Comparison of ENCODE assay signal across 9 cellular contexts in genomic region chr7:115951547-115951946, GRCh38.
"Had no signal": no experiment of that assay in that cellular context is flagged by ENCODE, and none has a peak within 500 bp of the region (broad histone marks: within the 10 kb centered on the region; RNA-seq: fewer than 3 reads in every experiment).

No MANE protein-coding gene starts in this region.

- ATAC-seq: GM23338 had no signal

- FAIRE-seq: H1, H54, HTR-8/SVneo had no signal

- H3K4me3 ChIP-seq: GM23338 had no signal

- H2AFZ ChIP-seq: GM23338 had no signal

- H3K4me2 ChIP-seq: GM23338 had no signal

- DNase-seq: H9, HCEC 1CT, HFFc6, Kasumi-1, KG1 had no signal
